ENCODE assay signal across 19 cellular contexts in genomic region chr3:22938739-22939138, GRCh38.
"Had no signal": no experiment of that assay in that cellular context is flagged by ENCODE, and none has a peak within 500 bp of the region (broad histone marks: within the 10 kb centered on the region; RNA-seq: fewer than 3 reads in every experiment).

No MANE protein-coding gene starts in this region.

- DNase-seq: KBM-7, NCI-H1092 treated with DMSO at 0.1 percent for 48 hours, NCI-H1436, NCI-H187, NCI-H2081 treated with DMSO at 0.1 percent for 48 hours, NCI-H2171, NCI-H226, NCI-H446, NCI-H510A, NCI-H524 treated with DMSO at 0.1 percent for 48 hours, NCI-H69, NCI-H774, Right ventricle myocardium superior, RPMI8226, SIG-M5, SW 1271 had no signal

- H3K36me3 ChIP-seq: SJSA1 had no signal

- H3K4me3 ChIP-seq: SJSA1, SK-N-MC had no signal

- H3K9me3 ChIP-seq: SJSA1 had no signal

- H3K27me3 ChIP-seq: SJSA1 had no signal

- H3K27ac ChIP-seq: HL-60, SJSA1, SK-N-MC had no signal
